ENCODE assay signal across 13 cellular contexts in the genomic region with DNA sequence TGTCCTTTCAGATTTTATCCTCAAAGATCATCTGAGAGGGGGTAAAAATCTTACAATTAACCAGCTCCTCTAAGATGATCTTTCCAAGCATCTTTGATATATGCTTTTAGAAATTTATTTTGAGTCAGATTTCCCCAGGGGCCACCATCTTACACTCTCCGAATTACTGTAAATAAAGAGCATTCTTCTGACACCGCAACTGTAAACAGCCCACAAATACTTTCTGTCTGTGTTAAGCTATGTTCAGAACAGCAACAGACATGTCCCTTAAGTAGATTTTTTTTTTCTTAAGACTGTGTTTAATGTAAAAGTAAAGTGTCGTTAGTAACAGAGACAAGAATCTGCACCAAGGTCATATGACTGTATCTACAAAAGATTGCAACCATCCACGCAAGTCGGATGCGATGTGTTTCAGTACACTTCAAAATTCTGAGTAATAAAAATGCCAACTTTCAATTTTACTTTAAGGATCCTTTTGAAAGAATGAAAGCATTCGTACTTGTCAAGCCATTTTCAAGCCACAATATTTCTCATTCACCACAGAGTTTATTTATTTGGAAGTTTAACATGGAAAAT.
A peak's percentile ranks its signal among the peaks of the same experiment; 100 is the strongest.
DNase-seq lines count a peak whose midpoint lies in the region; ATAC-seq lines count a peak whose summit lies in the region.
"Had no signal": no experiment of that assay in that cellular context is flagged by ENCODE, and none has a peak within 500 bp of the region (broad histone marks: within the 10 kb centered on the region; RNA-seq: fewer than 3 reads in every experiment).

No MANE protein-coding gene starts in this region.

- intact Hi-C loops in activated naive CD4-positive, alpha-beta T cell treated with anti-CD3 and anti-CD28 coated beads for 36 hours (cut with micrococcal nuclease) = loop anchor here (1.0 to 10.0 kb wide), 11 partner anchors 41 to 1731 kb away; no protein-coding TSS in a partner anchor

- peak overlapping the region; percentile 74 for H3K4me3 Mint-ChIP-seq in activated naive CD4-positive, alpha-beta T cell treated with anti-CD3 and anti-CD28 coated beads for 36 hours
- H3K4me3 Mint-ChIP-seq in T-cell = peak overlapping the region; percentile 35 to 75 (median 62)
- peak overlapping the region; percentile 73 for H3K4me3 Mint-ChIP-seq in activated naive CD4-positive, alpha-beta T cell treated with anti-CD3 and anti-CD28 coated beads, Interleukin-2, amount 50 U/mL, for 24 hours
- peak overlapping the region; percentile 56 to 75 for H3K4me3 Mint-ChIP-seq in stimulated activated naive CD8-positive, alpha-beta T cell treated with anti-CD3 and anti-CD28 coated beads, Interleukin-15, amount 100 ng/mL, for 72 hours

- peaks cover 20% of the 10 kb centered on the region for H3K4me1 Mint-ChIP-seq in activated naive CD4-positive, alpha-beta T cell treated with anti-CD3 and anti-CD28 coated beads for 36 hours (ENCODE audit: low read depth)
- H3K4me1 Mint-ChIP-seq in T-cell = peaks cover 16 to 25% (median 19%) of the 10 kb centered on the region in 3 donors
- H3K4me1 Mint-ChIP-seq in activated naive CD4-positive, alpha-beta T cell treated with anti-CD3 and anti-CD28 coated beads, Interleukin-2, amount 50 U/mL, for 24 hours = peaks cover 22% of the 10 kb centered on the region
- H3K4me1 Mint-ChIP-seq in stimulated activated naive CD8-positive, alpha-beta T cell treated with anti-CD3 and anti-CD28 coated beads, Interleukin-15, amount 100 ng/mL, for 72 hours = peaks cover 22% of the 10 kb centered on the region

- no peaks in the 10 kb centered on the region for H3K9me3 Mint-ChIP-seq in activated naive CD4-positive, alpha-beta T cell treated with anti-CD3 and anti-CD28 coated beads for 36 hours
- H3K9me3 Mint-ChIP-seq in T-cell = no peaks in the 10 kb centered on the region
- H3K9me3 Mint-ChIP-seq in activated naive CD4-positive, alpha-beta T cell treated with anti-CD3 and anti-CD28 coated beads, Interleukin-2, amount 50 U/mL, for 24 hours = no peaks in the 10 kb centered on the region
- H3K9me3 Mint-ChIP-seq in stimulated activated naive CD8-positive, alpha-beta T cell treated with anti-CD3 and anti-CD28 coated beads, Interleukin-15, amount 100 ng/mL, for 72 hours = no peaks in the 10 kb centered on the region

- POLR2A ChIA-PET in T-cell (lab: Charles Lee) = interaction anchor here (0.6 kb wide), 2 partner anchors 620 to 1716 kb away, joined by 3 to 5 read pairs; no protein-coding TSS in a partner anchor

- ATAC-seq in T-cell (replicated peaks in 1 of 4) = peak in 1 of 4 experiments; percentile 62
- ATAC-seq in stimulated activated naive CD8-positive, alpha-beta T cell treated with anti-CD3 and anti-CD28 coated beads, Interleukin-15, amount 100 ng/mL, for 72 hours = peak; percentile 79
- ATAC-seq: heart left ventricle, left colon, psoas muscle had no signal

- H3K36me3 Mint-ChIP-seq in activated naive CD4-positive, alpha-beta T cell treated with anti-CD3 and anti-CD28 coated beads for 36 hours (ENCODE audit: low read depth) = no peaks in the 10 kb centered on the region
- H3K36me3 Mint-ChIP-seq in T-cell = no peaks in the 10 kb centered on the region
- no peaks in the 10 kb centered on the region for H3K36me3 Mint-ChIP-seq in activated naive CD4-positive, alpha-beta T cell treated with anti-CD3 and anti-CD28 coated beads, Interleukin-2, amount 50 U/mL, for 24 hours

- peak overlapping the region; percentile 71 for H3K27ac Mint-ChIP-seq in activated naive CD4-positive, alpha-beta T cell treated with anti-CD3 and anti-CD28 coated beads for 36 hours
- peak overlapping the region in 1 of 2 donors; percentile 41 for H3K27ac Mint-ChIP-seq in T-cell
- peak overlapping the region; percentile 6 for H3K27ac Mint-ChIP-seq in activated naive CD4-positive, alpha-beta T cell treated with anti-CD3 and anti-CD28 coated beads, Interleukin-2, amount 50 U/mL, for 24 hours
- peak overlapping the region; percentile 37 to 94 for H3K27ac Mint-ChIP-seq in stimulated activated naive CD8-positive, alpha-beta T cell treated with anti-CD3 and anti-CD28 coated beads, Interleukin-15, amount 100 ng/mL, for 72 hours

- peak; percentile 39 for DNase-seq in activated naive CD4-positive, alpha-beta T cell treated with anti-CD3 and anti-CD28 coated beads for 36 hours
- DNase-seq in activated naive CD4-positive, alpha-beta T cell (lab: John Stamatoyannopoulos, UW) = no peak
- DNase-seq in T-cell (no peak), kidney tubule cell (ENCODE audit: low spot score) (no peak), DMS153 (lab: John Stamatoyannopoulos, UW) (no peak)
- no peak for DNase-seq in stimulated activated naive CD8-positive, alpha-beta T cell treated with anti-CD3 and anti-CD28 coated beads, Interleukin-15, amount 100 ng/mL, for 72 hours
- DNase-seq: activated CD4-positive, alpha-beta T cell treated with anti-CD3 and anti-CD28 coated beads for 1 hour; brain microvascular endothelial cell; heart left ventricle; left colon; nucleus accumbens; psoas muscle had no signal

- CTCF ChIA-PET in activated naive CD4-positive, alpha-beta T cell treated with anti-CD3 and anti-CD28 coated beads for 36 hours (lab: Charles Lee) = interaction anchor here (0.7 to 2.4 kb wide), 25 partner anchors 11 to 1148 kb away, joined by 3 to 29 read pairs (median 4); no protein-coding TSS in a partner anchor
- CTCF ChIA-PET in T-cell (lab: Charles Lee) = interaction anchor here (0.5 to 1.6 kb wide), 7 partner anchors 38 to 1148 kb away, joined by 3 to 7 read pairs (median 3); no protein-coding TSS in a partner anchor

- H3K27me3 Mint-ChIP-seq in activated naive CD4-positive, alpha-beta T cell treated with anti-CD3 and anti-CD28 coated beads for 36 hours (ENCODE audit: low read depth) = peaks cover 15% of the 10 kb centered on the region
- H3K27me3 Mint-ChIP-seq in T-cell = peaks cover 25 to 27% of the 10 kb centered on the region in 2 donors
- peaks cover 17% of the 10 kb centered on the region for H3K27me3 Mint-ChIP-seq in activated naive CD4-positive, alpha-beta T cell treated with anti-CD3 and anti-CD28 coated beads, Interleukin-2, amount 50 U/mL, for 24 hours
- H3K27me3 Mint-ChIP-seq in stimulated activated naive CD8-positive, alpha-beta T cell treated with anti-CD3 and anti-CD28 coated beads, Interleukin-15, amount 100 ng/mL, for 72 hours = peaks cover 19% of the 10 kb centered on the region
